11 cellular contexts compared by ENCODE assay signal in the genomic region with DNA sequence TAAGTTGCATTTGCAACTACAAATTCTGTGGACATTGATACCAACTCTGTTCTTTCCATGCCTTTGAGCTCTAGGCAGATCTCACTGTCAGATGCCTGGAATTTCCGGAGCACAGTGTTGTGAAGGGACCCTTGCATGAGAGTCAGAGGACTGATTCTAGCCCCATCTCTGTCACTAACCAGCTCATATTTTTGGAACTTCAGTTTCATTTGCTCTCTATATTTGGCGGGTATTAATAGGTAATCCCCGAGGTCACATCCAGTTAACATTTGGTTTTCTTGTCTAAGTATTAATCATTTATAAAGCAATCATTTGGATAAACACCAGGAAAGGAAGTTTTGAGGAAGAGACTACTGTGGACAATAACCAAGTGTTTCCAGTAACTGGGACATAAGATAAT.
DNase-seq lines count a peak whose midpoint lies in the region; ATAC-seq and TF ChIP-seq lines count a peak whose summit lies in the region.
"Had no signal": no experiment of that assay in that cellular context is flagged by ENCODE, and none has a peak within 500 bp of the region (broad histone marks: within the 10 kb centered on the region; RNA-seq: fewer than 3 reads in every experiment).

No MANE protein-coding gene starts in this region.

- intact Hi-C loops in mucosa of descending colon (cut with DNase I, micrococcal nuclease): no loop called here

- H3K4me1 ChIP-seq in endocrine pancreas (ENCODE audit: control insufficient read depth, insufficient read depth, low read length) (peaks cover 26% of the 10 kb centered on the region), mucosa of descending colon (ENCODE audit: low read depth) (no peaks in the 10 kb centered on the region)

- H3K36me3 ChIP-seq in endocrine pancreas (ENCODE audit: control insufficient read depth, insufficient read depth, low read length): no peaks in the 10 kb centered on the region
- no peaks in the 10 kb centered on the region for H3K36me3 ChIP-seq in mucosa of descending colon (ENCODE audit: low read depth)
- H3K36me3 ChIP-seq: thyroid gland had no signal

- TF ChIP-seq CTCF in mucosa of descending colon (IDR thresholded peaks at IDR 0.05): no peak

- H3K27me3 ChIP-seq in endocrine pancreas (ENCODE audit: control insufficient read depth, insufficient read depth, low read length): no peaks in the 10 kb centered on the region
- H3K27me3 ChIP-seq: thyroid gland had no signal

- peak overlapping the region; percentile 40 for H3K4me3 ChIP-seq in endocrine pancreas (ENCODE audit: control insufficient read depth, insufficient read depth, low read length)
- H3K4me3 ChIP-seq in mucosa of descending colon: no peak overlapping the region
- H3K4me3 ChIP-seq: thyroid gland had no signal

- no peaks in the 10 kb centered on the region for H3K9me3 ChIP-seq in endocrine pancreas (ENCODE audit: control insufficient read depth, low read length)
- H3K9me3 ChIP-seq in mucosa of descending colon: no peaks in the 10 kb centered on the region
- H3K9me3 ChIP-seq: thyroid gland had no signal

- no peak overlapping the region for H3K9ac ChIP-seq in endocrine pancreas (ENCODE audit: control insufficient read depth, insufficient read depth, low read length)
- H3K9ac ChIP-seq: KMS-11 had no signal

- DNase-seq in renal cortical epithelial cell (ENCODE audit: low read depth) (peak; percentile 57), mucosa of descending colon (no peak)
- DNase-seq: activated gamma-delta T cell, NCI-H1694 treated with DMSO at 0.1 percent for 48 hours had no signal

- ATAC-seq in GM19467 (IDR thresholded peaks at IDR 0.05; ENCODE audit: unreplicated experiment) (peak; percentile 38), HG03139 (IDR thresholded peaks at IDR 0.05; ENCODE audit: unreplicated experiment) (peak; percentile 60), mucosa of descending colon (no peak), GM21529 (IDR thresholded peaks at IDR 0.05; ENCODE audit: unreplicated experiment) (no peak), GM18868 (IDR thresholded peaks at IDR 0.05; ENCODE audit: unreplicated experiment) (no peak)

Comparison
In these comparisons a context has a peak if more than half of its experiments do, and no peak if none do; other contexts are left out.
1. ATAC-seq: peak in GM19467 (single experiment) and HG03139 (single experiment); none in mucosa of descending colon (single experiment), GM21529 (single experiment) and GM18868 (single experiment).